11 cellular contexts compared by ENCODE assay signal in genomic region chr19:13156968-13157882, GRCh38. TPM values are rescaled to one million over a fixed set of nuclear protein-coding genes. Genes with fewer than 3 reads are reported as not detected.
DNase-seq lines count a peak whose midpoint lies in the region; ATAC-seq, FAIRE-seq and TF ChIP-seq lines count a peak whose summit lies in the region.
"Had no signal": no experiment of that assay in that cellular context is flagged by ENCODE, and none has a peak within 500 bp of the region (broad histone marks: within the 10 kb centered on the region; RNA-seq: fewer than 3 reads in every experiment).

No MANE protein-coding gene starts in this region.

- H3K27ac ChIP-seq in A549: peak overlapping the region; percentile 9 to 99; a peak in 5 of 6 replicates

- no peak overlapping the region for H3K4me2 ChIP-seq in A549

- no peak for TF ChIP-seq POLR2A in A549 (IDR thresholded peaks at IDR 0.05; ENCODE audit: low read length)

- no peak overlapping the region for H3K4me3 ChIP-seq in A549
- H3K4me3 ChIP-seq: body of pancreas, HAP-1 had no signal

- CTCF ChIA-PET in A549 (lab: Yijun Ruan, JAX): interaction anchor here (0.9 to 3.3 kb wide), 4 partner anchors 13 to 105 kb away, joined by 3 to 13 read pairs (median 4); no protein-coding TSS in a partner anchor
- CTCF ChIA-PET in activated CD4-positive, alpha-beta memory T cell treated with anti-CD3 and anti-CD28 coated beads, Interleukin-2, amount 10 ng/mL, durations not matched to agents 7 days and 5 days (lab: Charles Lee): interaction anchor here (1.1 to 4.7 kb wide), 5 partner anchors 10 to 192 kb away, joined by 3 to 36 read pairs (median 6); no protein-coding TSS in a partner anchor

- ATAC-seq in A549 (no peak), GM19328 (IDR thresholded peaks at IDR 0.05; ENCODE audit: unreplicated experiment) (no peak)
- ATAC-seq: body of pancreas had no signal

- H3K4me1 ChIP-seq in A549: peaks cover 31% of the 10 kb centered on the region

- POLR2A ChIA-PET in A549 (lab: Yijun Ruan, JAX): interaction anchor here (0.7 kb wide), 1 partner anchor 13 kb away, joined by 5 read pairs; no protein-coding TSS in a partner anchor
- POLR2A ChIA-PET in activated CD4-positive, alpha-beta memory T cell treated with anti-CD3 and anti-CD28 coated beads, Interleukin-2, amount 10 ng/mL, durations not matched to agents 7 days and 5 days (lab: Charles Lee): interaction anchor here (0.6 to 6.6 kb wide), 12 partner anchors 10 to 182 kb away, joined by 3 to 260 read pairs (median 8); no protein-coding TSS in a partner anchor

- H3K36me3 Mint-ChIP-seq in activated CD4-positive, alpha-beta memory T cell treated with anti-CD3 and anti-CD28 coated beads, Interleukin-2, amount 10 ng/mL, durations not matched to agents 7 days and 5 days (ENCODE audit: low read depth): peaks cover 44% of the 10 kb centered on the region

- H3K4me1 Mint-ChIP-seq in activated CD4-positive, alpha-beta memory T cell treated with anti-CD3 and anti-CD28 coated beads, Interleukin-2, amount 10 ng/mL, durations not matched to agents 7 days and 5 days: peaks cover 54% of the 10 kb centered on the region

- peak overlapping the region; percentile 95 for H3K4me3 Mint-ChIP-seq in activated CD4-positive, alpha-beta memory T cell treated with anti-CD3 and anti-CD28 coated beads, Interleukin-2, amount 10 ng/mL, durations not matched to agents 7 days and 5 days

- no peak for TF ChIP-seq EP300 in A549 (IDR thresholded peaks at IDR 0.05)

- no peaks in the 10 kb centered on the region for H3K9me3 ChIP-seq in A549
- H3K9me3 ChIP-seq: body of pancreas, HAP-1 had no signal

- no peak for TF ChIP-seq RAD21 in A549 (conservative IDR thresholded peaks at IDR 0.05 in 1 of 2, IDR thresholded peaks at IDR 0.05 in 1 of 2)

- 75% methylated on average over 11 of the region's 11 CpGs for WGBS in A549 (ENCODE audit: missing lambda C conversion rate)

- peak overlapping the region; percentile 99 for H3K27ac Mint-ChIP-seq in activated CD4-positive, alpha-beta memory T cell treated with anti-CD3 and anti-CD28 coated beads, Interleukin-2, amount 10 ng/mL, durations not matched to agents 7 days and 5 days

- no peaks in the 10 kb centered on the region for H3K27me3 Mint-ChIP-seq in activated CD4-positive, alpha-beta memory T cell treated with anti-CD3 and anti-CD28 coated beads, Interleukin-2, amount 10 ng/mL, durations not matched to agents 7 days and 5 days

- no peaks in the 10 kb centered on the region for H3K9me3 Mint-ChIP-seq in activated CD4-positive, alpha-beta memory T cell treated with anti-CD3 and anti-CD28 coated beads, Interleukin-2, amount 10 ng/mL, durations not matched to agents 7 days and 5 days

- DNase-seq in A549 (ENCODE audit: low read depth in 1 of 2, low spot score in 1 of 2) (peak in 1 of 2 experiments; percentile 38), GM18507 (ENCODE audit: extremely low spot score, insufficient read length, low read depth) (no peak), islet precursor cell (peak; percentile 42), NCI-H2081 (lab: John Stamatoyannopoulos, UW) (no peak), NCI-H187 treated with DMSO at 0.1 percent for 48 hours (lab: John Stamatoyannopoulos, UW) (no peak), inferior parietal cortex (ENCODE audit: extremely low spot score) (no peak)
- peak; percentile 29 for DNase-seq in activated CD4-positive, alpha-beta memory T cell treated with anti-CD3 and anti-CD28 coated beads, Interleukin-2, amount 10 ng/mL, durations not matched to agents 7 days and 5 days
- DNase-seq: KG1 had no signal

- no peak for FAIRE-seq in A549 (lab: Jason Lieb, UNC)
- FAIRE-seq in GM18507 (lab: Jason Lieb, UNC): peak; percentile 67

- TF ChIP-seq CTCF in A549 (IDR thresholded peaks at IDR 0.05): no peak

TF ChIP-seq in A549, 52 proteins besides CTCF, POLR2A, EP300 and RAD21 (continues in another document):
- TF ChIP-seq, protein P1, sequence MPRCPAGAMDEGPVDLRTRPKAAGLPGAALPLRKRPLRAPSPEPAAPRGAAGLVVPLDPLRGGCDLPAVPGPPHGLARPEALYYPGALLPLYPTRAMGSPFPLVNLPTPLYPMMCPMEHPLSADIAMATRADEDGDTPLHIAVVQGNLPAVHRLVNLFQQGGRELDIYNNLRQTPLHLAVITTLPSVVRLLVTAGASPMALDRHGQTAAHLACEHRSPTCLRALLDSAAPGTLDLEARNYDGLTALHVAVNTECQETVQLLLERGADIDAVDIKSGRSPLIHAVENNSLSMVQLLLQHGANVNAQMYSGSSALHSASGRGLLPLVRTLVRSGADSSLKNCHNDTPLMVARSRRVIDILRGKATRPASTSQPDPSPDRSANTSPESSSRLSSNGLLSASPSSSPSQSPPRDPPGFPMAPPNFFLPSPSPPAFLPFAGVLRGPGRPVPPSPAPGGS (IDR thresholded peaks at IDR 0.05): no peak
- no peak for TF ChIP-seq CEBPB (IDR thresholded peaks at IDR 0.05)
- TF ChIP-seq KDM5A (IDR thresholded peaks at IDR 0.05): no peak
- TF ChIP-seq RARB (CRISPR knock-in tag; IDR thresholded peaks at IDR 0.05): no peak
- TF ChIP-seq RCOR1 (IDR thresholded peaks at IDR 0.05; ENCODE audit: low read depth, low read length): no peak
- TF ChIP-seq ZC3H11A (IDR thresholded peaks at IDR 0.05): no peak
- peak; percentile 53 for TF ChIP-seq ZFP36 (IDR thresholded peaks at IDR 0.05; ENCODE audit: borderline replicate concordance, partially characterized antibody)
- no peak for TF ChIP-seq MAFK (IDR thresholded peaks at IDR 0.05; ENCODE audit: partially characterized antibody)
- TF ChIP-seq CBX2 (IDR thresholded peaks at IDR 0.05; ENCODE audit: borderline replicate concordance, low read depth): no peak
- TF ChIP-seq TFCP2L1 (CRISPR knock-in tag; IDR thresholded peaks at IDR 0.05): no peak
- TF ChIP-seq FOSB (CRISPR knock-in tag; IDR thresholded peaks at IDR 0.05): 0 out of 2 replicates have a peak, but pooled peaks have one; percentile 38
- TF ChIP-seq KDM1A (IDR thresholded peaks at IDR 0.05; ENCODE audit: low read depth): no peak
- TF ChIP-seq CHD4 (IDR thresholded peaks at IDR 0.05; ENCODE audit: borderline replicate concordance): no peak
- 0 out of 2 replicates have a peak, but pooled peaks have one; percentile 61 for TF ChIP-seq POLR2AphosphoS2 (conservative IDR thresholded peaks at IDR 0.05; ENCODE audit: low read length)
- no peak for TF ChIP-seq BHLHE40 (IDR thresholded peaks at IDR 0.05; ENCODE audit: low read depth, low read length)
- TF ChIP-seq RNF2 (IDR thresholded peaks at IDR 0.05; ENCODE audit: borderline replicate concordance, low read depth): no peak
- TF ChIP-seq HES2 (IDR thresholded peaks at IDR 0.05): no peak
- TF ChIP-seq CBX8 (IDR thresholded peaks at IDR 0.05): no peak
- TF ChIP-seq FOSL2 (IDR thresholded peaks at IDR 0.05): no peak
- TF ChIP-seq FOSL2 (CRISPR knock-in tag; IDR thresholded peaks at IDR 0.05): peak; percentile 20; the same call in 1 of the 2 replicates

RNA-seq across cellular contexts. Expression of gene IER2, which starts 7.0 kb away (rescaled TPM):
- 52.5 and 75.7 TPM in 2 replicates for polyA plus RNA-seq in A549 (2011; rRNA removed)
- polyA plus RNA-seq in A549 (2012; cell fraction: cytosol; rRNA removed): 137 and 174 TPM in 2 replicates
- 300 and 360 TPM in 2 replicates for polyA plus RNA-seq in A549 (2012; cell fraction: nucleus; rRNA removed)
- 35.9 to 39.9 TPM (median 36.7 TPM) in 3 replicates for polyA plus RNA-seq in A549 (2017; fragmentation: RNase III; extraction: RNeasy Plus Mini Kit Qiagen cat#74134 plus additional on column Dnase treatment)
- 16.9 and 26.4 TPM in 2 replicates for polyA minus RNA-seq in A549 (2011; rRNA and poly(A)+ RNA removed)
- 100 to 1,000 TPM; 231 to 234 TPM for total RNA-seq in activated CD4-positive, alpha-beta memory T cell treated with anti-CD3 and anti-CD28 coated beads, Interleukin-2, amount 10 ng/mL, durations not matched to agents 7 days and 5 days

RNA-seq across cellular contexts. Expression of gene STX10, which starts 7.0 kb away (rescaled TPM):
- polyA plus RNA-seq in A549 (2011; rRNA removed) (39.1 and 41.5 TPM in 2 replicates), A549 (2017; fragmentation: RNase III; extraction: RNeasy Plus Mini Kit Qiagen cat#74134 plus additional on column Dnase treatment) (56.1 to 63.6 TPM (median 61.2 TPM) in 3 replicates)
- polyA plus RNA-seq in A549 (2012; cell fraction: cytosol; rRNA removed): 83.3 and 89.9 TPM in 2 replicates
- polyA plus RNA-seq in A549 (2012; cell fraction: nucleus; rRNA removed): 115 and 121 TPM in 2 replicates
- polyA minus RNA-seq in A549 (2011; rRNA and poly(A)+ RNA removed): 26.2 and 39.5 TPM in 2 replicates
- total RNA-seq in activated CD4-positive, alpha-beta memory T cell treated with anti-CD3 and anti-CD28 coated beads, Interleukin-2, amount 10 ng/mL, durations not matched to agents 7 days and 5 days: 10 to 100 TPM; 69.0 to 72.2 TPM

RNA-seq across cellular contexts. Expression of gene NACC1, which starts 39.2 kb away (rescaled TPM):
- polyA plus RNA-seq in A549 (2011; rRNA removed) (26.1 and 30.0 TPM in 2 replicates), A549 (2017; fragmentation: RNase III; extraction: RNeasy Plus Mini Kit Qiagen cat#74134 plus additional on column Dnase treatment) (32.4 to 39.8 TPM (median 37.9 TPM) in 3 replicates)
- polyA plus RNA-seq in A549 (2012; cell fraction: cytosol; rRNA removed): 117 and 155 TPM in 2 replicates
- polyA plus RNA-seq in A549 (2012; cell fraction: nucleus; rRNA removed): 158 and 206 TPM in 2 replicates
- 20.0 and 30.9 TPM in 2 replicates for polyA minus RNA-seq in A549 (2011; rRNA and poly(A)+ RNA removed)
- 10 to 100 TPM; 74.5 to 82.2 TPM for total RNA-seq in activated CD4-positive, alpha-beta memory T cell treated with anti-CD3 and anti-CD28 coated beads, Interleukin-2, amount 10 ng/mL, durations not matched to agents 7 days and 5 days

RNA-seq across cellular contexts. Expression of gene TRMT1, which starts 40.7 kb away (rescaled TPM):
- 16.3 and 18.2 TPM in 2 replicates for polyA plus RNA-seq in A549 (2011; rRNA removed)
- 57.5 and 67.4 TPM in 2 replicates for polyA plus RNA-seq in A549 (2012; cell fraction: cytosol; rRNA removed)
- polyA plus RNA-seq in A549 (2012; cell fraction: nucleus; rRNA removed): 388 and 458 TPM in 2 replicates
- polyA plus RNA-seq in A549 (2017; fragmentation: RNase III; extraction: RNeasy Plus Mini Kit Qiagen cat#74134 plus additional on column Dnase treatment): 29.8 to 40.2 TPM (median 35.2 TPM) in 3 replicates
- 16.9 and 24.9 TPM in 2 replicates for polyA minus RNA-seq in A549 (2011; rRNA and poly(A)+ RNA removed)
- total RNA-seq in activated CD4-positive, alpha-beta memory T cell treated with anti-CD3 and anti-CD28 coated beads, Interleukin-2, amount 10 ng/mL, durations not matched to agents 7 days and 5 days: 10 to 100 TPM; 29.4 to 29.7 TPM

RNA-seq across cellular contexts. Expression of gene LYL1, which starts 54.6 kb away (rescaled TPM):
- 0.08 and 0.26 TPM in 2 replicates for polyA plus RNA-seq in A549 (2011; rRNA removed)
- polyA plus RNA-seq in A549 (2012; cell fraction: cytosol; rRNA removed): 0.50 and 0.82 TPM in 2 replicates
- 0.66 and 1.2 TPM in 2 replicates for polyA plus RNA-seq in A549 (2012; cell fraction: nucleus; rRNA removed)
- 0.30 to 0.82 TPM (median 0.39 TPM) in 3 replicates for polyA plus RNA-seq in A549 (2017; fragmentation: RNase III; extraction: RNeasy Plus Mini Kit Qiagen cat#74134 plus additional on column Dnase treatment)
- polyA minus RNA-seq in A549 (2011; rRNA and poly(A)+ RNA removed): 0.15 and 0.21 TPM in 2 replicates
- total RNA-seq in activated CD4-positive, alpha-beta memory T cell treated with anti-CD3 and anti-CD28 coated beads, Interleukin-2, amount 10 ng/mL, durations not matched to agents 7 days and 5 days: 1 to 10 TPM; 5.7 to 6.2 TPM

Comparison
In these comparisons a context has a peak if more than half of its experiments do, and no peak if none do; other contexts are left out.
1. DNase-seq: peak in activated CD4-positive, alpha-beta memory T cell treated with anti-CD3 and anti-CD28 coated beads, Interleukin-2, amount 10 ng/mL, durations not matched to agents 7 days and 5 days (single experiment) and islet precursor cell (single experiment); none in GM18507 (single experiment), NCI-H2081 (0 of 2), NCI-H187 treated with DMSO at 0.1 percent for 48 hours (single experiment) and inferior parietal cortex (single experiment).